In genomic region chr16:86396918-86397317, GRCh38 we compare ENCODE assay signal across 10 cellular contexts.
DNase-seq lines count a peak whose midpoint lies in the region; ATAC-seq and TF ChIP-seq lines count a peak whose summit lies in the region.
"Had no signal": no experiment of that assay in that cellular context is flagged by ENCODE, and none has a peak within 500 bp of the region (broad histone marks: within the 10 kb centered on the region; RNA-seq: fewer than 3 reads in every experiment).

No MANE protein-coding gene starts in this region.

- H3K79me2 ChIP-seq in fibroblast of lung (ENCODE audit: control insufficient read depth, insufficient read depth, low read length) = no peaks in the 10 kb centered on the region
- H3K79me2 ChIP-seq in osteoblast (ENCODE audit: insufficient read depth, low read length) = no peaks in the 10 kb centered on the region

- no peak overlapping the region for H3K27ac ChIP-seq in RWPE1
- peak overlapping the region; percentile 97 for H3K27ac ChIP-seq in fibroblast of lung (ENCODE audit: insufficient read depth, low read length)
- no peak overlapping the region for H3K27ac ChIP-seq in osteoblast (ENCODE audit: low read depth, low read length)

- H3K9me3 ChIP-seq in fibroblast of lung (ENCODE audit: control insufficient read depth, insufficient read depth, low read depth, low read length) (no peaks in the 10 kb centered on the region), osteoblast (ENCODE audit: low read depth, low read length) (no peaks in the 10 kb centered on the region)

- TF ChIP-seq CTCF in RWPE1 (conservative IDR thresholded peaks at IDR 0.05; ENCODE audit: low read depth) (no peak), fibroblast of lung (conservative IDR thresholded peaks at IDR 0.05 in 1 of 2, IDR thresholded peaks at IDR 0.05 in 1 of 2; ENCODE audit: low read depth in 1 of 2, low read length in 2 of 2) (no peak), osteoblast (IDR thresholded peaks at IDR 0.05; ENCODE audit: extremely low read depth, low read depth, low read length) (no peak)

- in situ Hi-C loops in Caki2 (cut with HindIII; ENCODE audit: low pct_unique_long_range_greater_than_20kb, low sequenced_read_pairs) = no loop called here

- no peak overlapping the region for H2AFZ ChIP-seq in fibroblast of lung (ENCODE audit: low read length)
- H2AFZ ChIP-seq in osteoblast (ENCODE audit: low read length) = no peak overlapping the region

- H3K4me1 ChIP-seq in fibroblast of lung (ENCODE audit: control insufficient read depth, extremely low read depth, insufficient read depth, low read length) = peaks cover 31% of the 10 kb centered on the region
- H3K4me1 ChIP-seq in osteoblast (ENCODE audit: insufficient read depth, low read length) = peaks cover 10% of the 10 kb centered on the region

- no peaks in the 10 kb centered on the region for H3K36me3 ChIP-seq in fibroblast of lung (ENCODE audit: control insufficient read depth, insufficient read depth, low read length)
- H3K36me3 ChIP-seq in osteoblast (ENCODE audit: insufficient read depth, low read length) = no peaks in the 10 kb centered on the region

- CTCF ChIA-PET in RWPE1 (lab: Yijun Ruan, JAX) = interaction anchor here (0.6 kb wide), 1 partner anchor 52 kb away, joined by 5 read pairs; no protein-coding TSS in a partner anchor

- H3K4me2 ChIP-seq in fibroblast of lung (ENCODE audit: extremely low read depth, insufficient read depth, low read length) (peak overlapping the region; percentile 85), osteoblast (ENCODE audit: insufficient read depth, low read length) (peak overlapping the region; percentile 11)

- H3K27me3 ChIP-seq in fibroblast of lung (ENCODE audit: control insufficient read depth, insufficient read depth, low read length) = no peaks in the 10 kb centered on the region
- peaks cover 12% of the 10 kb centered on the region for H3K27me3 ChIP-seq in osteoblast (ENCODE audit: insufficient read depth, low read length)

- ATAC-seq in GM18519 (IDR thresholded peaks at IDR 0.05; ENCODE audit: low FRiP score, unreplicated experiment) (no peak), HG03571 (IDR thresholded peaks at IDR 0.05; ENCODE audit: unreplicated experiment) (no peak)

- peak overlapping the region in 2 of 4 experiments; percentile 28 to 40 for H3K4me3 ChIP-seq in fibroblast of lung (replicated peaks in 1 of 4; ENCODE audit: control extremely low read depth in 1 of 4, insufficient read depth in 1 of 4, low read depth in 3 of 4, low read length in 4 of 4)
- no peak overlapping the region for H3K4me3 ChIP-seq in osteoblast (ENCODE audit: insufficient read depth, low read length)

- POLR2A ChIA-PET in RWPE1 (lab: Yijun Ruan, JAX; ENCODE audit: low non-redundant PET) = no interaction called here

- DNase-seq in Caki2 (ENCODE audit: low read depth) (peak; percentile 64), RWPE1 (ENCODE audit: low spot score) (peak; percentile 44), fibroblast of lung (ENCODE audit: low read depth in 2 of 2) (peak; percentile 94 to 95), osteoblast (ENCODE audit: insufficient read length, low spot score, missing footprints) (peak; percentile 73), NCI-H1092 (lab: John Stamatoyannopoulos, UW) (no peak), COLO668 (lab: John Stamatoyannopoulos, UW; ENCODE audit: unreplicated experiment) (no peak)
- DNase-seq: COR-L47, NCI-H69 had no signal

- peak overlapping the region; percentile 40 for H3K9ac ChIP-seq in fibroblast of lung (ENCODE audit: insufficient read depth, low read length)

- H4K20me1 ChIP-seq in fibroblast of lung (ENCODE audit: control insufficient read depth, extremely low read depth, insufficient read depth, low read length) = no peaks in the 10 kb centered on the region
- H4K20me1 ChIP-seq in osteoblast (ENCODE audit: insufficient read depth, low read length) = no peaks in the 10 kb centered on the region

Comparison
In these comparisons a context has a peak if more than half of its experiments do, and no peak if none do; other contexts are left out.
1. DNase-seq: peak in Caki2 (single experiment), RWPE1 (single experiment), fibroblast of lung (2 of 2) and osteoblast (single experiment); none in NCI-H1092 (single experiment) and COLO668 (single experiment).